In the genomic region with DNA sequence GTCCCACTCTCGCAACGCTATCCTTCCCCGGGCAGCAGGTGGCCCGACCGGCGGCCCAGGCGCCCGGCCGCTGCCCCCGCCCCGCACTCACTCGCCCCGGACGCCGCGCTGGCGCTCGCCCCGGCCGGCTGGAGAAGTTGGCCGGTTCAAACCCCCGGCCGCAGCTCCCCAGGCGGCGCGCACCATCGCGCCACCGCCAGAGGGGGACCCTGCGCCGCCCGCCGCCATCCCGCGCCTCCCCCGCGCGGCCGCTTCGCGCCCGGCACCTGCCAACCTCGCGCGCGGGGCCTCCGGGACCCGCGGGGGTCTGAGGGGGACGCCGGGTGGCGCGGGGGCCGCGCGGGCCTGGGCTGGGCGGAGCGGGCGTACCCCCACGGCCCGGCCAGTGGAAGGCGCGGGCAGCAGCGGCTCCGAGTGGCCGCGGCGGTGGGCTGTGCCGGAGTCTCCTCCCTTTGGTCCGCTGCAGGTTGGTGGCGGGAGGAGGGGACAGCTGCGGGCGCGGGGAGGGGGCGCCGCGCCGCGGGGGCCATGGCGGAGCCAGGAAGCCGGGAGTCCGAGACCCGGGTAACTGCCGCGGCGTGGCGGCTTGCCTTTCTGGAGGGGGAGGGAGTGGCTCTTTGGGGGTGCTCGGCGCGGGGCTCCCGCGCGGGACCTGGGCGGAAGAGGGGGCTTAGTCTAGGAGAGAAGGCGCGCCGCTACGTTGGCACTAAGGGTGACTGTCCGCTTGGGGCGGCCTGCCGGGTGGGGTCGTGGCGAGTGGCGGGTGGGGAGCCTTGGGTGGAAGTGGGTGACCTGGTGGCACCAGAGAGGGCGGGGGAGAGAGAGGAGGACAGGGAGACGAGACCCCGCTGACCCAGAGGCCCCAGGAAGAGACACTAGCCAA, we compare ENCODE assay signal across 1 cellular context.
TF ChIP-seq lines count a peak whose summit lies in the region.

Gene MPST (plus strand): TSS at position 434 of the 883 bp plus-strand sequence. CDS start 95 bp downstream, at position 529.
Gene TST (minus strand): TSS at position 139 of the 883 bp plus-strand sequence. CDS start 715 bp downstream, outside the sequence.

TF ChIP-seq in WTC11, 78 proteins besides CTCF, POLR2A, EP300 and RAD21 (continued from another document):
- TF ChIP-seq E2F1 (CRISPR knock-in tag; IDR thresholded peaks at IDR 0.05) (no peak), ZNF416 (CRISPR knock-in tag; IDR thresholded peaks at IDR 0.05) (no peak), PRRX2 (CRISPR knock-in tag; IDR thresholded peaks at IDR 0.05) (no peak), CREM (CRISPR knock-in tag; IDR thresholded peaks at IDR 0.05) (0 out of 2 replicates have a peak, but pooled peaks have one; percentile 14), AFF4 (CRISPR knock-in tag; IDR thresholded peaks at IDR 0.05; ENCODE audit: borderline replicate concordance) (no peak), ZBTB21 (CRISPR knock-in tag; IDR thresholded peaks at IDR 0.05; ENCODE audit: borderline replicate concordance) (no peak), NFATC4 (CRISPR knock-in tag; IDR thresholded peaks at IDR 0.05) (no peak), GABPB1 (CRISPR knock-in tag; IDR thresholded peaks at IDR 0.05) (0 out of 2 replicates have a peak, but pooled peaks have one; percentile 15), SP1 (CRISPR knock-in tag; conservative IDR thresholded peaks at IDR 0.05) (peak; percentile 58)
- TF ChIP-seq, protein P1, sequence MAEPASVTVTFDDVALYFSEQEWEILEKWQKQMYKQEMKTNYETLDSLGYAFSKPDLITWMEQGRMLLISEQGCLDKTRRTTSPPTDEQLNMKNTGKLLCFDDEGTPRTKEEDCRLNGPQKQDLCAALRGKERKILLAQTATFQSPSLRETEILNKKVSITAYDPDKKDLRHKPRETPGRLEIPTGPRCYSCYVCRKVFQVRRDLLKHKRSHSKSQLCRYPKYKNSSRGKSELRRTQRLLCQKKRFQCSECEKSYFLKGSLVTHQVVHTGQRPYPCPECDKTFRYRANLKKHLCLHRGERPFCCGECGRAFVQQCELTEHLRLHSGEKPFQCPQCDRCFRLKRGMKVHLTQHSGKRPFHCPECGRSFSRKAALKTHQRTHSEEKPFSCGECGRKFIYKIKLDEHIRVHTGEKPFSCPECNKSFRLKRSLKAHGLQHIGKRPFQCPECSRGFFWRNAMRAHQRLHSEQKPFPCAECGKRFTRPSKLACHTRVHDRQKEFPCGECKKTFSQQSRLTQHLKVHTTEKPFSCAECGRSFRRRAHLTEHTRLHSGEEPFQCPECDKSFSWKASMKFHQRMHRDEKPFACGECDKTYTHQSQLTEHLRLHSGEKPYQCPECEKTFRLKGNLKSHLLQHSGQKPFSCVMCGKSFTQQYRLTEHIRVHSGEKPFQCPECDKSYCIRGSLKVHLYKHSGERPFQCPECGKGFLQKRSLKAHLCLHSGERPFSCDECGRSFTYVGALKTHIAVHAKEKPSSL (CRISPR knock-in tag; conservative IDR thresholded peaks at IDR 0.05): no peak
- TF ChIP-seq, protein P2, sequence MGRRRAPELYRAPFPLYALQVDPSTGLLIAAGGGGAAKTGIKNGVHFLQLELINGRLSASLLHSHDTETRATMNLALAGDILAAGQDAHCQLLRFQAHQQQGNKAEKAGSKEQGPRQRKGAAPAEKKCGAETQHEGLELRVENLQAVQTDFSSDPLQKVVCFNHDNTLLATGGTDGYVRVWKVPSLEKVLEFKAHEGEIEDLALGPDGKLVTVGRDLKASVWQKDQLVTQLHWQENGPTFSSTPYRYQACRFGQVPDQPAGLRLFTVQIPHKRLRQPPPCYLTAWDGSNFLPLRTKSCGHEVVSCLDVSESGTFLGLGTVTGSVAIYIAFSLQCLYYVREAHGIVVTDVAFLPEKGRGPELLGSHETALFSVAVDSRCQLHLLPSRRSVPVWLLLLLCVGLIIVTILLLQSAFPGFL (CRISPR knock-in tag; IDR thresholded peaks at IDR 0.05; ENCODE audit: borderline replicate concordance): no peak
